11 cellular contexts compared by ENCODE assay signal in the genomic region with DNA sequence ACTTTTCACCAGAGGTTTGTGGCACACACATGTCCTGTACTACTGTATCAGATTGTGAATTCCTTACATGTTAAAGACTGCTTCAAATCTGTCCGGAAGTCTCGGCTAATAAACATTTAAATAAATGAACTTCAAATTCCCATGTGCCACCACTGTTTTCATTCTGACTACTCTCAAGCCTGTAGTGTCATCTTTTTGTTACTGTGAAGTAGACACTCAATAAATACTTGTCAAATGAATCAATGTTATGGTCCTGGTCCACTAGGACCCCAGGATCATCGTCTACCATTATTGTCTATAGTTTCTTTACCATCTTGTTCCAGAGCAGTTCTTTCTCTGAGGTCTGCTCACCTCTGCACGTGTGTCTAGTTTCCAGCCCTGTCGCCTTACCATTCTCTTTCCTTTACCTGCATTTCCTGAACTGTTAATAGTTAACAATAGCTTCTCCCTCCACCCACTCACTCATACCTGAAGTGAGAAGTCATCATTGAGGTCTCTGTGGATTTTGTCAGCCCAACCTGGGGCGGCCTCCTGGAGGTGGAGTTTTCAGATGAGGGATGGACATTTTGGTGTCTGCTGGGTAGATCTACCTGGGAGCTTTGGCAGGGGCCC.
DNase-seq lines count a peak whose midpoint lies in the region; ATAC-seq, FAIRE-seq and TF ChIP-seq lines count a peak whose summit lies in the region.
"Had no signal": no experiment of that assay in that cellular context is flagged by ENCODE, and none has a peak within 500 bp of the region (broad histone marks: within the 10 kb centered on the region; RNA-seq: fewer than 3 reads in every experiment).

No MANE protein-coding gene starts in this region.

- H3K4me1 Mint-ChIP-seq in activated T-cell treated with anti-CD3 and anti-CD28 coated beads, Interleukin-2, amount 50 U/mL, for 4 hours (ENCODE audit: low read depth) = peaks cover 95% of the 10 kb centered on the region
- H3K4me1 Mint-ChIP-seq in activated CD8-positive, alpha-beta T cell treated with anti-CD3 and anti-CD28 coated beads for 36 hours (ENCODE audit: low read depth) = peaks cover 98% of the 10 kb centered on the region

- TF ChIP-seq EP300 in stomach (IDR thresholded peaks at IDR 0.05) = no peak

- H3K4me3 ChIP-seq in iPS-20b (ENCODE audit: low read length) (no peak overlapping the region), stomach (no peak overlapping the region)
- H3K4me3 ChIP-seq: ascending aorta, PC-9 had no signal

- ATAC-seq in activated T-cell treated with anti-CD3 and anti-CD28 coated beads, Interleukin-2, amount 50 U/mL, for 4 hours = peak; percentile 40 to 43
- peak; percentile 26 for ATAC-seq in activated CD8-positive, alpha-beta T cell treated with anti-CD3 and anti-CD28 coated beads for 36 hours

- H3K36me3 Mint-ChIP-seq in activated T-cell treated with anti-CD3 and anti-CD28 coated beads, Interleukin-2, amount 50 U/mL, for 4 hours (ENCODE audit: insufficient read depth) = peaks cover 24% of the 10 kb centered on the region
- H3K36me3 Mint-ChIP-seq in activated CD8-positive, alpha-beta T cell treated with anti-CD3 and anti-CD28 coated beads for 36 hours (ENCODE audit: low read depth) = peaks cover 74% of the 10 kb centered on the region

- WGBS in stomach, 5 donors = 41 to 56% (median 47%) methylated on average over 6 of the region's 6 CpGs

- H3K27ac ChIP-seq in iPS-20b (ENCODE audit: low read length) (peak overlapping the region; percentile 99), stomach (peak overlapping the region in 4 of 5 donors; percentile 70 to 89 (median 86))
- H3K27ac ChIP-seq: PC-9 had no signal

- no peak overlapping the region for H3K9ac ChIP-seq in iPS-20b (ENCODE audit: low read depth, low read length)

- no peaks in the 10 kb centered on the region for H3K9me3 Mint-ChIP-seq in activated T-cell treated with anti-CD3 and anti-CD28 coated beads, Interleukin-2, amount 50 U/mL, for 4 hours
- H3K9me3 Mint-ChIP-seq in activated CD8-positive, alpha-beta T cell treated with anti-CD3 and anti-CD28 coated beads for 36 hours = peaks cover 1% of the 10 kb centered on the region

- peak overlapping the region; percentile 87 for H3K27ac Mint-ChIP-seq in activated CD8-positive, alpha-beta T cell treated with anti-CD3 and anti-CD28 coated beads for 36 hours

- TF ChIP-seq CTCF in activated CD8-positive, alpha-beta T cell treated with anti-CD3 and anti-CD28 coated beads for 36 hours (IDR thresholded peaks at IDR 0.05) = no peak
- no peak for TF ChIP-seq CTCF in stomach (IDR thresholded peaks at IDR 0.05)

- no peak for DNase-seq in activated T-cell treated with anti-CD3 and anti-CD28 coated beads, Interleukin-2, amount 50 U/mL, for 4 hours
- no peak for DNase-seq in activated T-cell treated with anti-CD3 and anti-CD28 coated beads for 4 hours
- peak; percentile 74 for DNase-seq in activated CD8-positive, alpha-beta T cell treated with anti-CD3 and anti-CD28 coated beads for 36 hours
- DNase-seq in stomach = no peak
- no peak for DNase-seq in amniotic stem cell (lab: John Stamatoyannopoulos, UW)
- no peak for DNase-seq in frontal cortex (ENCODE audit: low spot score in 2 of 2)
- no peak for DNase-seq in NCI-H526 treated with DMSO at 0.1 percent for 48 hours (lab: John Stamatoyannopoulos, UW)
- DNase-seq: PC-9 had no signal

- CTCF ChIA-PET in activated CD8-positive, alpha-beta T cell treated with anti-CD3 and anti-CD28 coated beads for 36 hours (lab: Charles Lee) = interaction anchor here (0.8 to 3.7 kb wide), 15 partner anchors 8 to 98 kb away, joined by 3 to 47 read pairs (median 7); no protein-coding TSS in a partner anchor

- no peaks in the 10 kb centered on the region for H3K9me3 ChIP-seq in iPS-20b (ENCODE audit: insufficient read depth, low read depth, low read length)
- no peaks in the 10 kb centered on the region for H3K9me3 ChIP-seq in stomach
- H3K9me3 ChIP-seq: ascending aorta had no signal

- no peak for FAIRE-seq in frontal cortex (lab: Jason Lieb, UNC)
- FAIRE-seq: islet of Langerhans had no signal

- intact Hi-C loops in activated CD8-positive, alpha-beta T cell treated with anti-CD3 and anti-CD28 coated beads for 36 hours (cut with micrococcal nuclease) = loop anchor here (5.0 kb wide), 1 partner anchor 41 kb away; no protein-coding TSS in a partner anchor
- intact Hi-C loops in stomach (cut with DNase I; ENCODE audit: low total_unique reads) = no loop called here

- TF ChIP-seq POLR2A in stomach (IDR thresholded peaks at IDR 0.05) = no peak

- H3K36me3 ChIP-seq in iPS-20b (ENCODE audit: insufficient read depth, low read depth, low read length) (peaks cover 11% of the 10 kb centered on the region; the same call in 1 of the 2 replicates), stomach (peaks cover 0 to 15% (median 5%) of the 10 kb centered on the region in 4 donors)
- H3K36me3 ChIP-seq: ascending aorta had no signal

- H3K4me1 ChIP-seq in iPS-20b (ENCODE audit: insufficient read depth, low read length) = peaks cover 59% of the 10 kb centered on the region
- peaks cover 84 to 98% (median 90%) of the 10 kb centered on the region in 4 donors for H3K4me1 ChIP-seq in stomach

- H3K27me3 ChIP-seq in iPS-20b (ENCODE audit: insufficient read depth, low read length) = no peaks in the 10 kb centered on the region
- H3K27me3 ChIP-seq in stomach = no peaks in the 10 kb centered on the region
- H3K27me3 ChIP-seq: ascending aorta had no signal

- H3K27me3 Mint-ChIP-seq in activated T-cell treated with anti-CD3 and anti-CD28 coated beads, Interleukin-2, amount 50 U/mL, for 4 hours (ENCODE audit: low read depth) = no peaks in the 10 kb centered on the region
- H3K27me3 Mint-ChIP-seq in activated CD8-positive, alpha-beta T cell treated with anti-CD3 and anti-CD28 coated beads for 36 hours = no peaks in the 10 kb centered on the region

- peak overlapping the region; percentile 62 for H3K4me3 Mint-ChIP-seq in activated T-cell treated with anti-CD3 and anti-CD28 coated beads, Interleukin-2, amount 50 U/mL, for 4 hours
- peak overlapping the region; percentile 69 for H3K4me3 Mint-ChIP-seq in activated CD8-positive, alpha-beta T cell treated with anti-CD3 and anti-CD28 coated beads for 36 hours

- POLR2A ChIA-PET in activated CD8-positive, alpha-beta T cell treated with anti-CD3 and anti-CD28 coated beads for 36 hours (lab: Charles Lee) = interaction anchor here (0.6 to 8.7 kb wide), 13 partner anchors 9 to 485 kb away, joined by 3 to 110 read pairs (median 4); a partner anchor contains a TSS
